In the genomic region with DNA sequence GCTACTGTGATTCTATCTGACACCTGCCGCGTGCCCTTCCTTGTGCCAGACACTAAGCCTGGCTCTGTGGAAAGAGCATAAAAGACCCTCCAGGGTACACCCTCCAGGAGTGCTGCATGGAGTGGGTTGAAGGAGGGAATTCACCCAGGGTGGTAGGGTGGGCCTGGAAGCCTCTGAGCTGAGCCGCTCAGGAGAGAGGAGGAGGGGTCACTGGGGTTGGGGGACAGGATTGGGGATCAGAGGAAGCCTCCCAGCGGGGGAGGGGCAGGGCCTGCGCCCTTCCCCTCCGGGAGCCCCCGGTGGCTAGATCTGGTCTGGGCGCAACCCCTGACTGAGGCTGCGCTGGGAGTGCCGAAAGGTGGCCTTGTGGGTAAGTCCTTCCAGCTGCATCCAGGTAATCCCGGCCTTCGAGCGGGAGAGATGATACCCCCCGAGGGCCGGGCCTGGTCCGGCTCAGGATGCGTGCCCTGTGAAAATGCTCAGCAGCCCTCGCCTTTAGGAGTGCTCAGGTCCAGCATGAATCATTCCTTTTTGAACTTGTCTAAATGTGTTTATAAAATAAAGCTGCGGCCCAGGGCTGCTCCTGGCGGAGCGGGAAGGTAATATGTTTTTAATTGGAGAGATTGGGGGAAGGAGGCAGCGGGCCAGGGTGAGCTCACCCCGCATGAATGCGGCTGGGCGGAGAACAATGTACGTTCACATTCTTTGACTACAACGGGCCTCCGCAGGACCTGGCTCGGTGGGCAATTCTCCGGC, we compare ENCODE assay signal across 12 cellular contexts.
A peak's percentile ranks its signal among the peaks of the same experiment; 100 is the strongest.
DNase-seq lines count a peak whose midpoint lies in the region; ATAC-seq, FAIRE-seq and TF ChIP-seq lines count a peak whose summit lies in the region.
"Had no signal": no experiment of that assay in that cellular context is flagged by ENCODE, and none has a peak within 500 bp of the region (broad histone marks: within the 10 kb centered on the region; RNA-seq: fewer than 3 reads in every experiment).

No MANE protein-coding gene starts in this region.

- H3K9me3 ChIP-seq in MG63 (no peaks in the 10 kb centered on the region), lung (ENCODE audit: control insufficient read depth in 2 of 2, insufficient read depth in 1 of 2, low read length in 1 of 2) (no peaks in the 10 kb centered on the region), Karpas-422 (ENCODE audit: low read length) (no peaks in the 10 kb centered on the region)
- H3K9me3 ChIP-seq: transverse colon had no signal

- ATAC-seq in lung (ENCODE audit: insufficient read depth, low FRiP score) (peak; percentile 41), HG03521 (IDR thresholded peaks at IDR 0.05; ENCODE audit: unreplicated experiment) (no peak), GM18868 (IDR thresholded peaks at IDR 0.05; ENCODE audit: unreplicated experiment) (no peak)

- H3K79me2 ChIP-seq in Karpas-422 (ENCODE audit: low read length) = no peaks in the 10 kb centered on the region

- whole genome bisulfite sequencing in lung, 2 donors = 60 to 79% methylated on average over 30 of the region's 30 CpGs

- H3K27ac ChIP-seq in lung (ENCODE audit: low read depth in 1 of 2, low read length in 1 of 2) = peak overlapping the region; percentile 24 to 67
- no peak overlapping the region for H3K27ac ChIP-seq in Karpas-422 (ENCODE audit: low read length)
- H3K27ac ChIP-seq: HL-60, transverse colon had no signal

- no peaks in the 10 kb centered on the region for H4K20me1 ChIP-seq in Karpas-422 (ENCODE audit: insufficient read depth, low read depth, low read length)

- FAIRE-seq in urothelium cell line (lab: Jason Lieb, UNC) = no peak
- FAIRE-seq: frontal cortex, small intestine had no signal

- H3K9me2 ChIP-seq in Karpas-422 (replicated peaks; ENCODE audit: insufficient read depth, low read length) = no peaks in the 10 kb centered on the region

- DNase-seq in MG63 (peak; percentile 94), epithelial cell of esophagus (ENCODE audit: low read depth) (peak; percentile 85), lung (ENCODE audit: low spot score) (peak; percentile 36), urothelium cell line (ENCODE audit: low spot score) (peak; percentile 94), Karpas-422 (no peak)
- DNase-seq: NCI-H446, small intestine, transverse colon had no signal

- H3K9ac ChIP-seq in Karpas-422 (ENCODE audit: low read length) = no peak overlapping the region

- H3K36me3 ChIP-seq in MG63 = no peaks in the 10 kb centered on the region
- no peaks in the 10 kb centered on the region for H3K36me3 ChIP-seq in lung (ENCODE audit: control insufficient read depth in 2 of 2, insufficient read depth in 2 of 2, low read length in 2 of 2)
- no peaks in the 10 kb centered on the region for H3K36me3 ChIP-seq in Karpas-422 (ENCODE audit: insufficient read depth, low read length)
- H3K36me3 ChIP-seq: transverse colon had no signal

- no peak overlapping the region for H2AFZ ChIP-seq in Karpas-422 (ENCODE audit: low read length)

- TF ChIP-seq CTCF in epithelial cell of esophagus (IDR thresholded peaks at IDR 0.05; ENCODE audit: insufficient read depth, low read depth, low read length, missing control alignments) = peak; percentile 27
- no peak for TF ChIP-seq CTCF in lung (IDR thresholded peaks at IDR 0.05; ENCODE audit: control extremely low read depth, extremely low read depth)

- H3K4me3 ChIP-seq in MG63 = no peak overlapping the region
- no peak overlapping the region for H3K4me3 ChIP-seq in epithelial cell of esophagus (ENCODE audit: low read length)
- H3K4me3 ChIP-seq in lung = no peak overlapping the region
- H3K4me3 ChIP-seq in Karpas-422 (ENCODE audit: low read length) = no peak overlapping the region
- H3K4me3 ChIP-seq: transverse colon had no signal

- no peak overlapping the region for H3K4me2 ChIP-seq in Karpas-422 (ENCODE audit: low read depth, low read length, poor library complexity, severe bottlenecking)

- H3K4me1 ChIP-seq in lung (ENCODE audit: control insufficient read depth in 2 of 2, insufficient read depth in 2 of 2, low read length in 2 of 2) (no peaks in the 10 kb centered on the region), Karpas-422 (ENCODE audit: low read length) (no peaks in the 10 kb centered on the region)
- H3K4me1 ChIP-seq: transverse colon had no signal

- H3K27me3 ChIP-seq in MG63 (no peaks in the 10 kb centered on the region), lung (ENCODE audit: control insufficient read depth, insufficient read depth) (no peaks in the 10 kb centered on the region), Karpas-422 (ENCODE audit: low read length) (no peaks in the 10 kb centered on the region)
- H3K27me3 ChIP-seq: transverse colon had no signal
